16 cellular contexts compared by ENCODE assay signal in genomic region chr3:67648701-67649100, GRCh38. TPM values are rescaled to one million over a fixed set of nuclear protein-coding genes. Genes with fewer than 3 reads are reported as not detected.
DNase-seq lines count a peak whose midpoint lies in the region; ATAC-seq and TF ChIP-seq lines count a peak whose summit lies in the region.
"Had no signal": no experiment of that assay in that cellular context is flagged by ENCODE, and none has a peak within 500 bp of the region (broad histone marks: within the 10 kb centered on the region; RNA-seq: fewer than 3 reads in every experiment).

No MANE protein-coding gene starts in this region.

- no peak overlapping the region for H3K4me2 ChIP-seq in SK-N-SH

- ATAC-seq in activated naive CD8-positive, alpha-beta T cell treated with anti-CD3 and anti-CD28 coated beads, Interleukin-2, amount 50 U/mL, for 24 hours, result no peak
- peak; percentile 63 for ATAC-seq in left lung
- no peak for ATAC-seq in stimulated activated effector memory CD8-positive, alpha-beta T cell treated with anti-CD3 and anti-CD28 coated beads, Interleukin-12 subunit alpha, Interleukin-12 subunit beta, amount 100 ng/mL, for 72 hours
- ATAC-seq: gastroesophageal sphincter had no signal

- no peak overlapping the region; the same call in 1 of the 2 replicates for H3K9ac ChIP-seq in SK-N-SH

- no peaks in the 10 kb centered on the region for H3K9me2 ChIP-seq in SK-N-SH

- H3K9me3 ChIP-seq in left lung, result no peaks in the 10 kb centered on the region
- no peaks in the 10 kb centered on the region for H3K9me3 ChIP-seq in SK-N-SH
- H3K9me3 ChIP-seq: gastroesophageal sphincter, SJCRH30 had no signal

- H3K36me3 Mint-ChIP-seq in activated naive CD8-positive, alpha-beta T cell, result peaks cover 37% of the 10 kb centered on the region
- H3K36me3 Mint-ChIP-seq in activated naive CD8-positive, alpha-beta T cell treated with anti-CD3 and anti-CD28 coated beads, Interleukin-2, amount 50 U/mL, for 24 hours (ENCODE audit: low read depth), result peaks cover 62% of the 10 kb centered on the region
- no peaks in the 10 kb centered on the region for H3K36me3 Mint-ChIP-seq in stimulated activated effector memory CD8-positive, alpha-beta T cell treated with anti-CD3 and anti-CD28 coated beads, Interleukin-12 subunit alpha, Interleukin-12 subunit beta, amount 100 ng/mL, for 72 hours

- POLR2A ChIA-PET in SK-N-SH (lab: Yijun Ruan, JAX), result interaction anchor here (0.7 kb wide), 1 partner anchor 13 kb away, joined by 3 read pairs; no protein-coding TSS in a partner anchor

- no peak for TF ChIP-seq RAD21 in SK-N-SH (IDR thresholded peaks at IDR 0.05; ENCODE audit: low read length)

- H3K4me1 ChIP-seq in left lung (peaks cover 14 to 32% of the 10 kb centered on the region in 2 donors), SK-N-SH (ENCODE audit: control insufficient read depth in 1 of 2, insufficient read depth in 2 of 2, low read depth in 1 of 2, low read length in 1 of 2) (peaks cover 3 to 8% of the 10 kb centered on the region in 2 experiments)
- H3K4me1 ChIP-seq: SJCRH30 had no signal

- intact Hi-C loops in left lung (cut with DNase I), result no loop called here

- H2AFZ ChIP-seq in SK-N-SH (ENCODE audit: low read depth), result no peak overlapping the region

- H3K27ac Mint-ChIP-seq in activated naive CD8-positive, alpha-beta T cell, result peak overlapping the region; percentile 13
- no peak overlapping the region for H3K27ac Mint-ChIP-seq in activated naive CD8-positive, alpha-beta T cell treated with anti-CD3 and anti-CD28 coated beads, Interleukin-2, amount 50 U/mL, for 24 hours
- peak overlapping the region; percentile 8 for H3K27ac Mint-ChIP-seq in stimulated activated effector memory CD8-positive, alpha-beta T cell treated with anti-CD3 and anti-CD28 coated beads, Interleukin-12 subunit alpha, Interleukin-12 subunit beta, amount 100 ng/mL, for 72 hours
- H3K27ac Mint-ChIP-seq: nephron had no signal

- H3K79me2 ChIP-seq in SK-N-SH (ENCODE audit: insufficient read depth), result peaks cover 73% of the 10 kb centered on the region

- H3K36me3 ChIP-seq in brain microvascular endothelial cell (replicated peaks) (no peaks in the 10 kb centered on the region), left lung (no peaks in the 10 kb centered on the region), SK-N-SH (replicated peaks in 1 of 2; ENCODE audit: control insufficient read depth in 1 of 2, insufficient read depth in 2 of 2, low read length in 1 of 2) (peaks cover 0 to 6% of the 10 kb centered on the region in 2 experiments)
- H3K36me3 ChIP-seq: gastroesophageal sphincter, SJCRH30 had no signal

- H3K27me3 ChIP-seq in brain microvascular endothelial cell (replicated peaks) (no peaks in the 10 kb centered on the region), left lung (no peaks in the 10 kb centered on the region), SK-N-SH (ENCODE audit: insufficient read depth) (no peaks in the 10 kb centered on the region)
- H3K27me3 ChIP-seq: gastroesophageal sphincter, SJCRH30 had no signal

- H3F3A ChIP-seq in SK-N-SH (replicated peaks; ENCODE audit: insufficient read depth), result peaks cover 40% of the 10 kb centered on the region

- H3K4me3 ChIP-seq in brain microvascular endothelial cell (ENCODE audit: low read depth, low read length) (no peak overlapping the region), left lung (no peak overlapping the region), SK-N-SH (ENCODE audit: low read depth in 2 of 2, low read length in 1 of 2) (no peak overlapping the region)
- H3K4me3 ChIP-seq: gastroesophageal sphincter, SJCRH30 had no signal

- DNase-seq in activated naive CD8-positive, alpha-beta T cell treated with anti-CD3 and anti-CD28 coated beads, Interleukin-2, amount 50 U/mL, for 24 hours, result no peak
- peak; percentile 35 for DNase-seq in brain microvascular endothelial cell
- no peak for DNase-seq in left lung
- no peak for DNase-seq in stimulated activated effector memory CD8-positive, alpha-beta T cell treated with anti-CD3 and anti-CD28 coated beads, Interleukin-12 subunit alpha, Interleukin-12 subunit beta, amount 100 ng/mL, for 72 hours (ENCODE audit: low spot score in 2 of 2)
- DNase-seq in RPMI8226, result no peak
- no peak for DNase-seq in middle frontal gyrus (ENCODE audit: extremely low spot score, low spot score)
- no peak for DNase-seq in SK-N-SH
- DNase-seq: activated effector memory CD4-positive, alpha-beta T cell treated with Interleukin-2 at 50 U/mL for 16 hours; COR-L47; effector CD8-positive, alpha-beta T cell; NCI-H2029; SJCRH30 had no signal

- no peaks in the 10 kb centered on the region for H3K9me3 Mint-ChIP-seq in activated naive CD8-positive, alpha-beta T cell (ENCODE audit: low read depth)
- H3K9me3 Mint-ChIP-seq in activated naive CD8-positive, alpha-beta T cell treated with anti-CD3 and anti-CD28 coated beads, Interleukin-2, amount 50 U/mL, for 24 hours, result no peaks in the 10 kb centered on the region
- H3K9me3 Mint-ChIP-seq in stimulated activated effector memory CD8-positive, alpha-beta T cell treated with anti-CD3 and anti-CD28 coated beads, Interleukin-12 subunit alpha, Interleukin-12 subunit beta, amount 100 ng/mL, for 72 hours, result no peaks in the 10 kb centered on the region
- H3K9me3 Mint-ChIP-seq: nephron had no signal

- H4K20me1 ChIP-seq in SK-N-SH (ENCODE audit: insufficient read depth), result no peaks in the 10 kb centered on the region; the same call in 1 of the 2 replicates

- no peak for TF ChIP-seq CTCF in brain microvascular endothelial cell (IDR thresholded peaks at IDR 0.05; ENCODE audit: low read depth, low read length, missing control alignments)
- no peak for TF ChIP-seq CTCF in left lung (IDR thresholded peaks at IDR 0.05)
- no peak for TF ChIP-seq CTCF in SK-N-SH (IDR thresholded peaks at IDR 0.05)

- peaks cover 84% of the 10 kb centered on the region for H3K4me1 Mint-ChIP-seq in activated naive CD8-positive, alpha-beta T cell (ENCODE audit: low read depth)
- H3K4me1 Mint-ChIP-seq in activated naive CD8-positive, alpha-beta T cell treated with anti-CD3 and anti-CD28 coated beads, Interleukin-2, amount 50 U/mL, for 24 hours, result peaks cover 76% of the 10 kb centered on the region
- peaks cover 49% of the 10 kb centered on the region for H3K4me1 Mint-ChIP-seq in stimulated activated effector memory CD8-positive, alpha-beta T cell treated with anti-CD3 and anti-CD28 coated beads, Interleukin-12 subunit alpha, Interleukin-12 subunit beta, amount 100 ng/mL, for 72 hours

- H3K27ac ChIP-seq in brain microvascular endothelial cell (peak overlapping the region; percentile 88), left lung (peak overlapping the region; percentile 16 to 24), SK-N-SH (ENCODE audit: low read depth in 2 of 2, low read length in 1 of 2) (peak overlapping the region in 1 of 2 experiments; percentile 92; a peak in 2 of 4 replicates)
- H3K27ac ChIP-seq: gastroesophageal sphincter, HL-60, SJCRH30 had no signal

- no peak overlapping the region for H3K4me3 Mint-ChIP-seq in activated naive CD8-positive, alpha-beta T cell
- no peak overlapping the region for H3K4me3 Mint-ChIP-seq in activated naive CD8-positive, alpha-beta T cell treated with anti-CD3 and anti-CD28 coated beads, Interleukin-2, amount 50 U/mL, for 24 hours
- H3K4me3 Mint-ChIP-seq in stimulated activated effector memory CD8-positive, alpha-beta T cell treated with anti-CD3 and anti-CD28 coated beads, Interleukin-12 subunit alpha, Interleukin-12 subunit beta, amount 100 ng/mL, for 72 hours, result no peak overlapping the region
- H3K4me3 Mint-ChIP-seq: nephron had no signal

- 90% methylated on average over 4 of the region's 4 CpGs for WGBS in SK-N-SH (ENCODE audit: low lambda C conversion rate)

- no peaks in the 10 kb centered on the region for H3K27me3 Mint-ChIP-seq in activated naive CD8-positive, alpha-beta T cell
- H3K27me3 Mint-ChIP-seq in activated naive CD8-positive, alpha-beta T cell treated with anti-CD3 and anti-CD28 coated beads, Interleukin-2, amount 50 U/mL, for 24 hours, result no peaks in the 10 kb centered on the region

- in situ Hi-C loops in brain microvascular endothelial cell (cut with HindIII; ENCODE audit: low pct_ligation_motif_present, low sequenced_read_pairs), result no loop called here

- TF ChIP-seq EP300 in SK-N-SH (IDR thresholded peaks at IDR 0.05; ENCODE audit: borderline replicate concordance in 1 of 2, low read depth in 1 of 2, low read length in 1 of 2), result no peak

- CTCF ChIA-PET in SK-N-SH (lab: Yijun Ruan, JAX), result no interaction called here

TF ChIP-seq in SK-N-SH, 30 proteins besides CTCF, POLR2A, EP300 and RAD21:
- no peak for TF ChIP-seq TCF12 (IDR thresholded peaks at IDR 0.05)
- no peak for TF ChIP-seq MEF2A (IDR thresholded peaks at IDR 0.05; ENCODE audit: borderline replicate concordance, low read depth)
- no peak for TF ChIP-seq FOXJ3 (CRISPR knock-in tag; IDR thresholded peaks at IDR 0.05)
- TF ChIP-seq IRF3 (IDR thresholded peaks at IDR 0.05; ENCODE audit: low read depth, low read length), result no peak

RNA-seq across cellular contexts. Expression of gene SUCLG2, which starts 5.7 kb away (rescaled TPM):
- total RNA-seq in left lung, result 10 to 100 TPM; 57.1 to 59.5 TPM
- polyA plus RNA-seq in SK-N-SH (2012; rRNA removed), result 20.2 and 23.3 TPM in 2 replicates
- 33.0 and 37.3 TPM in 2 replicates for polyA plus RNA-seq in SK-N-SH (2012; cell fraction: cytosol; rRNA removed)
- 6.8 and 12.7 TPM in 2 replicates for polyA plus RNA-seq in SK-N-SH (2012; cell fraction: nucleus; rRNA removed)
